11 cellular contexts compared by ENCODE assay signal in genomic region chr9:70470050-70471015, GRCh38. TPM values are rescaled to one million over a fixed set of nuclear protein-coding genes. Genes with fewer than 3 reads are reported as not detected.
A peak's percentile ranks its signal among the peaks of the same experiment; 100 is the strongest.
DNase-seq lines count a peak whose midpoint lies in the region; ATAC-seq, FAIRE-seq and TF ChIP-seq lines count a peak whose summit lies in the region.
"Had no signal": no experiment of that assay in that cellular context is flagged by ENCODE, and none has a peak within 500 bp of the region (broad histone marks: within the 10 kb centered on the region; RNA-seq: fewer than 3 reads in every experiment).

No MANE protein-coding gene starts in this region.

- no peaks in the 10 kb centered on the region for H3K27me3 ChIP-seq in pancreas

- CTCF ChIA-PET in activated CD4-positive, alpha-beta T cell treated with anti-CD3 and anti-CD28 coated beads for 36 hours (lab: Charles Lee): interaction anchor here (0.9 to 1.1 kb wide), 3 partner anchors 9 to 501 kb away, joined by 3 read pairs; no protein-coding TSS in a partner anchor

- WGBS in pancreas, 2 donors: 5 to 6% methylated on average over 9 of the region's 9 CpGs

- H3K9me3 ChIP-seq in pancreas: no peaks in the 10 kb centered on the region

- H3K4me1 Mint-ChIP-seq in activated CD4-positive, alpha-beta T cell treated with anti-CD3 and anti-CD28 coated beads for 36 hours: peaks cover 54% of the 10 kb centered on the region

- no peak overlapping the region for H3K4me3 ChIP-seq in pancreas

- H3K27ac ChIP-seq in pancreas: peak overlapping the region; percentile 55 to 69 (median 64)
- H3K27ac ChIP-seq: epithelial cell of prostate, VCaP had no signal

- H3K4me3 Mint-ChIP-seq in activated CD4-positive, alpha-beta T cell treated with anti-CD3 and anti-CD28 coated beads for 36 hours: no peak overlapping the region

- intact Hi-C loops in cardiac septum (cut with DNase I) (loop anchor here (1.0 kb wide), 1 partner anchor 50 kb away; no protein-coding TSS in a partner anchor), pancreas (cut with DNase I) (no loop called here)
- intact Hi-C loops in activated CD4-positive, alpha-beta T cell treated with anti-CD3 and anti-CD28 coated beads for 36 hours (cut with DNase I, micrococcal nuclease): no loop called here

- H3K4me1 ChIP-seq in pancreas: peaks cover 32 to 53% (median 37%) of the 10 kb centered on the region in 3 donors

- H3K9me3 Mint-ChIP-seq in activated CD4-positive, alpha-beta T cell treated with anti-CD3 and anti-CD28 coated beads for 36 hours (ENCODE audit: low read depth): no peaks in the 10 kb centered on the region

- H3K36me3 Mint-ChIP-seq in activated CD4-positive, alpha-beta T cell treated with anti-CD3 and anti-CD28 coated beads for 36 hours (ENCODE audit: low read depth): no peaks in the 10 kb centered on the region

- TF ChIP-seq CTCF in pancreas (IDR thresholded peaks at IDR 0.05): no peak

- no peak overlapping the region for H3K27ac Mint-ChIP-seq in activated CD4-positive, alpha-beta T cell treated with anti-CD3 and anti-CD28 coated beads for 36 hours

- FAIRE-seq in pancreas (lab: Jason Lieb, UNC): peak; percentile 82

- ATAC-seq in SK-N-SH treated with all-trans-retinoic acid at 6 μM for 48 hours (peak; percentile 80), pancreas (peak; percentile 83 to 95 (median 92)), GM18861 (IDR thresholded peaks at IDR 0.05; ENCODE audit: unreplicated experiment) (no peak)
- ATAC-seq in activated CD4-positive, alpha-beta T cell treated with anti-CD3 and anti-CD28 coated beads for 36 hours: no peak

- H3K36me3 ChIP-seq in pancreas: no peaks in the 10 kb centered on the region

- no peaks in the 10 kb centered on the region for H3K27me3 Mint-ChIP-seq in activated CD4-positive, alpha-beta T cell treated with anti-CD3 and anti-CD28 coated beads for 36 hours

- DNase-seq in AG08395 (ENCODE audit: low spot score) (peak; percentile 15), cardiac septum (ENCODE audit: low spot score) (peak; percentile 77), pancreas (peak in 5 of 6 donors; percentile 63 to 90 (median 75)), germinal center (ENCODE audit: low spot score) (no peak)
- DNase-seq in activated CD4-positive, CD25-positive, alpha-beta regulatory T cell (lab: John Stamatoyannopoulos, UW): no peak
- no peak for DNase-seq in activated CD4-positive, alpha-beta T cell treated with anti-CD3 and anti-CD28 coated beads for 36 hours
- DNase-seq: activated naive CD4-positive, alpha-beta T cell treated with Interleukin-2 at 50 U/mL for 16 hours had no signal

- POLR2A ChIA-PET in activated CD4-positive, alpha-beta T cell treated with anti-CD3 and anti-CD28 coated beads for 36 hours (lab: Charles Lee): interaction anchor here (0.6 kb wide), 1 partner anchor 28 kb away, joined by 3 read pairs; no protein-coding TSS in a partner anchor

TF ChIP-seq in SK-N-SH treated with all-trans-retinoic acid at 6 μM for 48 hours, 23 proteins besides CTCF, POLR2A, EP300 and RAD21:
- TF ChIP-seq ZC3H10 (CRISPR knock-in tag; IDR thresholded peaks at IDR 0.05) (no peak), ZNF565 (CRISPR knock-in tag; conservative IDR thresholded peaks at IDR 0.05; ENCODE audit: low read depth) (no peak), ISL1 (CRISPR knock-in tag; IDR thresholded peaks at IDR 0.05) (no peak), CREB5 (CRISPR knock-in tag; IDR thresholded peaks at IDR 0.05; ENCODE audit: low read depth) (no peak), ARNTL (CRISPR knock-in tag; IDR thresholded peaks at IDR 0.05; ENCODE audit: borderline replicate concordance, low read depth) (no peak), PPARA (CRISPR knock-in tag; IDR thresholded peaks at IDR 0.05; ENCODE audit: borderline replicate concordance) (no peak), ZNF8 (CRISPR knock-in tag; IDR thresholded peaks at IDR 0.05) (no peak), GLIS3 (CRISPR knock-in tag; IDR thresholded peaks at IDR 0.05) (no peak), ZNF70 (CRISPR knock-in tag; IDR thresholded peaks at IDR 0.05) (no peak), TOX (CRISPR knock-in tag; IDR thresholded peaks at IDR 0.05; ENCODE audit: borderline replicate concordance) (no peak), BACH2 (CRISPR knock-in tag; IDR thresholded peaks at IDR 0.05; ENCODE audit: borderline replicate concordance) (no peak), CSDC2 (CRISPR knock-in tag; IDR thresholded peaks at IDR 0.05) (no peak)

RNA-seq across cellular contexts. Expression of gene KLF9, which starts 55.9 kb away (rescaled TPM):
- total RNA-seq in cardiac septum: 19.0 TPM
- total RNA-seq in pancreas: 10 to 100 TPM in 5 of 6 donors, 1 to 10 TPM in 1; 8.4 to 32.8 (median 18.1) TPM
- 10 to 100 TPM in 1 of 2 donors, 1 to 10 TPM in 1; 9.0 to 16.2 TPM for polyA plus RNA-seq in pancreas
- total RNA-seq in activated CD4-positive, alpha-beta T cell treated with anti-CD3 and anti-CD28 coated beads for 36 hours: 10 to 100 TPM; 20.2 to 22.3 TPM

Comparison
In these comparisons a context has a peak if more than half of its experiments do, and no peak if none do; other contexts are left out.
1. DNase-seq: peak in AG08395 (single experiment), cardiac septum (single experiment) and pancreas (5 of 6); none in germinal center (single experiment), activated CD4-positive, CD25-positive, alpha-beta regulatory T cell (0 of 4) and activated CD4-positive, alpha-beta T cell treated with anti-CD3 and anti-CD28 coated beads for 36 hours (single experiment).
2. ATAC-seq: peak in SK-N-SH treated with all-trans-retinoic acid at 6 μM for 48 hours (single experiment) and pancreas (4 of 4); none in GM18861 (single experiment) and activated CD4-positive, alpha-beta T cell treated with anti-CD3 and anti-CD28 coated beads for 36 hours (single experiment).